In the genomic region with DNA sequence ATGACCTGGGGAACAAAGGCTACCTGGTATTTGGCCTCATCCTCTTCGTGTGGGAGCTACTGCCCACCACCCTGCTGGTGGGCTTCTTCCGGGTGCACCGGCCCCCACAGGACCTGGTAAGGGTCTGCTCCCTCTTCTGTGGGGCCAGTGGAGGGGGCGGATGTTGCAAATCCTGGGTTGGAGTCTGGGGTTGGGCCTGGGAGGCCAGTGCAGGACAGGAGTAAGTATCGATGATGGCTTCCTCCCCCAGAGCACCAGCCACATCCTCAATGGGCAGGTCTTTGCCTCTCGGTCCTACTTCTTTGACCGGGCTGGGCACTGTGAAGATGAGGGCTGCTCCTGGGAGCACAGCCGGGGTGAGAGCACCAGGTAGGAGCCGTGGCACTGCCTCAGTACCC, we compare ENCODE assay signal across 1 cellular context.
TF ChIP-seq lines count a peak whose summit lies in the region.

No MANE protein-coding gene starts in this region.

TF ChIP-seq in H1, 55 proteins besides CTCF, POLR2A, EP300 and RAD21:
- TF ChIP-seq EZH2 (IDR thresholded peaks at IDR 0.05; ENCODE audit: low read depth, low read length, severe bottlenecking) (no peak), JUN (IDR thresholded peaks at IDR 0.05; ENCODE audit: low read depth, low read length) (no peak), KDM4A (IDR thresholded peaks at IDR 0.05; ENCODE audit: low read depth, low read length, severe bottlenecking) (no peak), EGR1 (IDR thresholded peaks at IDR 0.05; ENCODE audit: borderline replicate concordance, low read depth, low read length) (no peak), BCL11A (IDR thresholded peaks at IDR 0.05; ENCODE audit: low read depth in 2 of 2, low read length in 2 of 2) (no peak)
- TF ChIP-seq, protein P1, sequence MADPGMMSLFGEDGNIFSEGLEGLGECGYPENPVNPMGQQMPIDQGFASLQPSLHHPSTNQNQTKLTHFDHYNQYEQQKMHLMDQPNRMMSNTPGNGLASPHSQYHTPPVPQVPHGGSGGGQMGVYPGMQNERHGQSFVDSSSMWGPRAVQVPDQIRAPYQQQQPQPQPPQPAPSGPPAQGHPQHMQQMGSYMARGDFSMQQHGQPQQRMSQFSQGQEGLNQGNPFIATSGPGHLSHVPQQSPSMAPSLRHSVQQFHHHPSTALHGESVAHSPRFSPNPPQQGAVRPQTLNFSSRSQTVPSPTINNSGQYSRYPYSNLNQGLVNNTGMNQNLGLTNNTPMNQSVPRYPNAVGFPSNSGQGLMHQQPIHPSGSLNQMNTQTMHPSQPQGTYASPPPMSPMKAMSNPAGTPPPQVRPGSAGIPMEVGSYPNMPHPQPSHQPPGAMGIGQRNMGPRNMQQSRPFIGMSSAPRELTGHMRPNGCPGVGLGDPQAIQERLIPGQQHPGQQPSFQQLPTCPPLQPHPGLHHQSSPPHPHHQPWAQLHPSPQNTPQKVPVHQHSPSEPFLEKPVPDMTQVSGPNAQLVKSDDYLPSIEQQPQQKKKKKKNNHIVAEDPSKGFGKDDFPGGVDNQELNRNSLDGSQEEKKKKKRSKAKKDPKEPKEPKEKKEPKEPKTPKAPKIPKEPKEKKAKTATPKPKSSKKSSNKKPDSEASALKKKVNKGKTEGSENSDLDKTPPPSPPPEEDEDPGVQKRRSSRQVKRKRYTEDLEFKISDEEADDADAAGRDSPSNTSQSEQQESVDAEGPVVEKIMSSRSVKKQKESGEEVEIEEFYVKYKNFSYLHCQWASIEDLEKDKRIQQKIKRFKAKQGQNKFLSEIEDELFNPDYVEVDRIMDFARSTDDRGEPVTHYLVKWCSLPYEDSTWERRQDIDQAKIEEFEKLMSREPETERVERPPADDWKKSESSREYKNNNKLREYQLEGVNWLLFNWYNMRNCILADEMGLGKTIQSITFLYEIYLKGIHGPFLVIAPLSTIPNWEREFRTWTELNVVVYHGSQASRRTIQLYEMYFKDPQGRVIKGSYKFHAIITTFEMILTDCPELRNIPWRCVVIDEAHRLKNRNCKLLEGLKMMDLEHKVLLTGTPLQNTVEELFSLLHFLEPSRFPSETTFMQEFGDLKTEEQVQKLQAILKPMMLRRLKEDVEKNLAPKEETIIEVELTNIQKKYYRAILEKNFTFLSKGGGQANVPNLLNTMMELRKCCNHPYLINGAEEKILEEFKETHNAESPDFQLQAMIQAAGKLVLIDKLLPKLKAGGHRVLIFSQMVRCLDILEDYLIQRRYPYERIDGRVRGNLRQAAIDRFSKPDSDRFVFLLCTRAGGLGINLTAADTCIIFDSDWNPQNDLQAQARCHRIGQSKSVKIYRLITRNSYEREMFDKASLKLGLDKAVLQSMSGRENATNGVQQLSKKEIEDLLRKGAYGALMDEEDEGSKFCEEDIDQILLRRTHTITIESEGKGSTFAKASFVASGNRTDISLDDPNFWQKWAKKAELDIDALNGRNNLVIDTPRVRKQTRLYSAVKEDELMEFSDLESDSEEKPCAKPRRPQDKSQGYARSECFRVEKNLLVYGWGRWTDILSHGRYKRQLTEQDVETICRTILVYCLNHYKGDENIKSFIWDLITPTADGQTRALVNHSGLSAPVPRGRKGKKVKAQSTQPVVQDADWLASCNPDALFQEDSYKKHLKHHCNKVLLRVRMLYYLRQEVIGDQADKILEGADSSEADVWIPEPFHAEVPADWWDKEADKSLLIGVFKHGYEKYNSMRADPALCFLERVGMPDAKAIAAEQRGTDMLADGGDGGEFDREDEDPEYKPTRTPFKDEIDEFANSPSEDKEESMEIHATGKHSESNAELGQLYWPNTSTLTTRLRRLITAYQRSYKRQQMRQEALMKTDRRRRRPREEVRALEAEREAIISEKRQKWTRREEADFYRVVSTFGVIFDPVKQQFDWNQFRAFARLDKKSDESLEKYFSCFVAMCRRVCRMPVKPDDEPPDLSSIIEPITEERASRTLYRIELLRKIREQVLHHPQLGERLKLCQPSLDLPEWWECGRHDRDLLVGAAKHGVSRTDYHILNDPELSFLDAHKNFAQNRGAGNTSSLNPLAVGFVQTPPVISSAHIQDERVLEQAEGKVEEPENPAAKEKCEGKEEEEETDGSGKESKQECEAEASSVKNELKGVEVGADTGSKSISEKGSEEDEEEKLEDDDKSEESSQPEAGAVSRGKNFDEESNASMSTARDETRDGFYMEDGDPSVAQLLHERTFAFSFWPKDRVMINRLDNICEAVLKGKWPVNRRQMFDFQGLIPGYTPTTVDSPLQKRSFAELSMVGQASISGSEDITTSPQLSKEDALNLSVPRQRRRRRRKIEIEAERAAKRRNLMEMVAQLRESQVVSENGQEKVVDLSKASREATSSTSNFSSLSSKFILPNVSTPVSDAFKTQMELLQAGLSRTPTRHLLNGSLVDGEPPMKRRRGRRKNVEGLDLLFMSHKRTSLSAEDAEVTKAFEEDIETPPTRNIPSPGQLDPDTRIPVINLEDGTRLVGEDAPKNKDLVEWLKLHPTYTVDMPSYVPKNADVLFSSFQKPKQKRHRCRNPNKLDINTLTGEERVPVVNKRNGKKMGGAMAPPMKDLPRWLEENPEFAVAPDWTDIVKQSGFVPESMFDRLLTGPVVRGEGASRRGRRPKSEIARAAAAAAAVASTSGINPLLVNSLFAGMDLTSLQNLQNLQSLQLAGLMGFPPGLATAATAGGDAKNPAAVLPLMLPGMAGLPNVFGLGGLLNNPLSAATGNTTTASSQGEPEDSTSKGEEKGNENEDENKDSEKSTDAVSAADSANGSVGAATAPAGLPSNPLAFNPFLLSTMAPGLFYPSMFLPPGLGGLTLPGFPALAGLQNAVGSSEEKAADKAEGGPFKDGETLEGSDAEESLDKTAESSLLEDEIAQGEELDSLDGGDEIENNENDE (IDR thresholded peaks at IDR 0.05; ENCODE audit: insufficient replicate concordance, low read length) = no peak
TF ChIP-seq in H1: peak in this region for 0.
